18 cellular contexts compared by ENCODE assay signal in genomic region chr6:2960935-2961334, GRCh38. TPM values are rescaled to one million over a fixed set of nuclear protein-coding genes. Genes with fewer than 3 reads are reported as not detected.
A peak's percentile ranks its signal among the peaks of the same experiment; 100 is the strongest.
DNase-seq lines count a peak whose midpoint lies in the region; ATAC-seq, FAIRE-seq and TF ChIP-seq lines count a peak whose summit lies in the region.
"Had no signal": no experiment of that assay in that cellular context is flagged by ENCODE, and none has a peak within 500 bp of the region (broad histone marks: within the 10 kb centered on the region; RNA-seq: fewer than 3 reads in every experiment).

No MANE protein-coding gene starts in this region.

- ATAC-seq in SK-N-SH treated with all-trans-retinoic acid at 6 μM for 48 hours, result no peak
- ATAC-seq: activated CD8-positive, alpha-beta T cell treated with anti-CD3 and anti-CD28 coated beads, Interleukin-2, amount 10 ng/mL, durations not matched to agents 7 days and 5 days; natural killer cell had no signal

- peaks cover 0 to 10% of the 10 kb centered on the region in 2 experiments for H3K36me3 ChIP-seq in SK-N-SH (replicated peaks in 1 of 2; ENCODE audit: control insufficient read depth in 1 of 2, insufficient read depth in 2 of 2, low read length in 1 of 2)
- H3K36me3 ChIP-seq in astrocyte (ENCODE audit: insufficient read depth, low read length), result no peaks in the 10 kb centered on the region
- H3K36me3 ChIP-seq in mesodermal cell (ENCODE audit: control insufficient read depth, insufficient read depth, low read length), result peaks cover 7% of the 10 kb centered on the region
- H3K36me3 ChIP-seq in tibial artery, result peaks cover 0 to 23% (median 11%) of the 10 kb centered on the region in 3 donors
- H3K36me3 ChIP-seq: colonic mucosa, MG63 had no signal

- no peak for FAIRE-seq in astrocyte (lab: Jason Lieb, UNC)
- FAIRE-seq: A204.1 had no signal

- intact Hi-C loops in tibial artery (cut with DNase I; ENCODE audit: low total_unique reads), result no loop called here

- H3K36me3 Mint-ChIP-seq in astrocyte (ENCODE audit: low read depth, unreplicated experiment), result peaks cover 10% of the 10 kb centered on the region
- H3K36me3 Mint-ChIP-seq: natural killer cell had no signal

- no peak overlapping the region for H3K4me3 Mint-ChIP-seq in astrocyte (ENCODE audit: unreplicated experiment)
- H3K4me3 Mint-ChIP-seq: activated CD8-positive, alpha-beta T cell treated with anti-CD3 and anti-CD28 coated beads, Interleukin-2, amount 10 ng/mL, durations not matched to agents 7 days and 5 days; natural killer cell had no signal

- TF ChIP-seq RAD21 in SK-N-SH (IDR thresholded peaks at IDR 0.05; ENCODE audit: low read length), result no peak

- H3K4me2 ChIP-seq in SK-N-SH, result peak overlapping the region; percentile 68
- H3K4me2 ChIP-seq in astrocyte (ENCODE audit: low read length), result peak overlapping the region; percentile 63

- H3K4me1 Mint-ChIP-seq in astrocyte (ENCODE audit: low read depth, unreplicated experiment), result peaks cover 18% of the 10 kb centered on the region

- H3K9me3 Mint-ChIP-seq in astrocyte (ENCODE audit: unreplicated experiment), result no peaks in the 10 kb centered on the region
- H3K9me3 Mint-ChIP-seq: activated T-helper 2 cell treated with anti-CD3 and anti-CD28 coated beads, Interferon-gamma antibody, Interleukin-2, Interleukin-4, amounts not matched to agents 10 μg/mL and 5 μg/mL and 100 μg/mL, durations not matched to agents 14 hours and 24 hours and 36 hours; CD4-positive, alpha-beta memory T cell; natural killer cell had no signal

- no peaks in the 10 kb centered on the region for H3K9me2 ChIP-seq in SK-N-SH

- peak overlapping the region in 1 of 2 experiments; percentile 78; a peak in 2 of 4 replicates for H3K27ac ChIP-seq in SK-N-SH (ENCODE audit: low read depth in 2 of 2, low read length in 1 of 2)
- H3K27ac ChIP-seq in astrocyte (ENCODE audit: low read depth, low read length), result peak overlapping the region; percentile 52
- peak overlapping the region; percentile 50 for H3K27ac ChIP-seq in mesodermal cell (ENCODE audit: low read depth, low read length, severe bottlenecking)
- peak overlapping the region; percentile 44 to 58 for H3K27ac ChIP-seq in tibial artery
- H3K27ac ChIP-seq: suprapubic skin had no signal

- peaks cover 88% of the 10 kb centered on the region for H3K79me2 ChIP-seq in SK-N-SH (ENCODE audit: insufficient read depth)
- peaks cover 80% of the 10 kb centered on the region for H3K79me2 ChIP-seq in astrocyte (ENCODE audit: insufficient read depth, low read length)

- 96% methylated on average over 4 of the region's 4 CpGs for WGBS in SK-N-SH (ENCODE audit: low lambda C conversion rate)
- 75 to 100% methylated on average over 1 of the region's 4 CpGs for WGBS in mesodermal cell (ENCODE audit: insufficient coverage in 2 of 2), 2 experiments

- no peak overlapping the region for H3K4me3 ChIP-seq in SK-N-SH (ENCODE audit: low read depth in 2 of 2, low read length in 1 of 2)
- no peak overlapping the region for H3K4me3 ChIP-seq in astrocyte (ENCODE audit: insufficient read depth, low read depth, low read length)
- H3K4me3 ChIP-seq in mesodermal cell (ENCODE audit: extremely low read depth, insufficient read depth, low read length, poor library complexity, severe bottlenecking), result no peak overlapping the region
- no peak overlapping the region for H3K4me3 ChIP-seq in tibial artery
- H3K4me3 ChIP-seq: colonic mucosa, MG63, suprapubic skin had no signal

- no peak for TF ChIP-seq EP300 in SK-N-SH (IDR thresholded peaks at IDR 0.05; ENCODE audit: borderline replicate concordance in 1 of 2, low read depth in 1 of 2, low read length in 1 of 2)

- H3K9me3 ChIP-seq in SK-N-SH (no peaks in the 10 kb centered on the region), astrocyte (ENCODE audit: insufficient read depth, low read depth, low read length) (no peaks in the 10 kb centered on the region), mesodermal cell (ENCODE audit: control insufficient read depth, low read length) (no peaks in the 10 kb centered on the region), tibial artery (no peaks in the 10 kb centered on the region)
- H3K9me3 ChIP-seq: colonic mucosa, MG63, suprapubic skin had no signal

- H3K27me3 ChIP-seq in SK-N-SH (ENCODE audit: insufficient read depth) (no peaks in the 10 kb centered on the region), astrocyte (ENCODE audit: insufficient read depth, low read length) (no peaks in the 10 kb centered on the region), tibial artery (no peaks in the 10 kb centered on the region)
- H3K27me3 ChIP-seq: colonic mucosa, MG63, suprapubic skin had no signal

- no peak for TF ChIP-seq CTCF in SK-N-SH (IDR thresholded peaks at IDR 0.05)
- no peak for TF ChIP-seq CTCF in astrocyte (IDR thresholded peaks at IDR 0.05; ENCODE audit: insufficient read depth, low read depth, low read length)
- TF ChIP-seq CTCF in tibial artery (IDR thresholded peaks at IDR 0.05), result no peak

- no peaks in the 10 kb centered on the region for H3K27me3 Mint-ChIP-seq in astrocyte (ENCODE audit: low read depth, unreplicated experiment)
- H3K27me3 Mint-ChIP-seq: CD4-positive, alpha-beta memory T cell had no signal

- peaks cover 20% of the 10 kb centered on the region for H3F3A ChIP-seq in SK-N-SH (replicated peaks; ENCODE audit: insufficient read depth)

- DNase-seq in SK-N-SH (no peak), astrocyte (ENCODE audit: low read depth) (no peak), tibial artery (no peak), putamen (ENCODE audit: low spot score) (no peak), NCI-H748 (lab: John Stamatoyannopoulos, UW; ENCODE audit: unreplicated experiment) (no peak), NCI-H2107 (lab: John Stamatoyannopoulos, UW) (no peak)
- DNase-seq: activated CD8-positive, alpha-beta T cell treated with anti-CD3 and anti-CD28 coated beads, Interleukin-2, amount 10 ng/mL, durations not matched to agents 7 days and 5 days; CD4-positive, alpha-beta memory T cell; colonic mucosa; GOT3; natural killer cell; NCI-H774 had no signal

- H3K27ac Mint-ChIP-seq in astrocyte (ENCODE audit: unreplicated experiment), result peak overlapping the region; percentile 55
- H3K27ac Mint-ChIP-seq: activated CD8-positive, alpha-beta T cell treated with anti-CD3 and anti-CD28 coated beads, Interleukin-2, amount 10 ng/mL, durations not matched to agents 7 days and 5 days; activated T-helper 2 cell treated with anti-CD3 and anti-CD28 coated beads, Interferon-gamma antibody, Interleukin-2, Interleukin-4, amounts not matched to agents 10 μg/mL and 5 μg/mL and 100 μg/mL, durations not matched to agents 14 hours and 24 hours and 36 hours; natural killer cell had no signal

- CTCF ChIA-PET in SK-N-SH (lab: Yijun Ruan, JAX), result interaction anchor here (1.2 kb wide), 1 partner anchor 9 kb away, joined by 6 read pairs; no protein-coding TSS in a partner anchor

- POLR2A ChIA-PET in SK-N-SH (lab: Yijun Ruan, JAX), result no interaction called here

- no peak overlapping the region for H2AFZ ChIP-seq in SK-N-SH (ENCODE audit: low read depth)
- no peak overlapping the region for H2AFZ ChIP-seq in astrocyte (ENCODE audit: low read depth, low read length)

- H4K20me1 ChIP-seq in SK-N-SH (ENCODE audit: insufficient read depth), result no peaks in the 10 kb centered on the region
- peaks cover 7% of the 10 kb centered on the region for H4K20me1 ChIP-seq in astrocyte (ENCODE audit: insufficient read depth, low read length)

- H3K4me1 ChIP-seq in SK-N-SH (ENCODE audit: control insufficient read depth in 1 of 2, insufficient read depth in 2 of 2, low read depth in 1 of 2, low read length in 1 of 2) (peaks cover 0 to 15% of the 10 kb centered on the region in 2 experiments; a peak in 3 of 4 replicates), astrocyte (ENCODE audit: insufficient read depth, low read length) (peaks cover 16% of the 10 kb centered on the region), mesodermal cell (ENCODE audit: control insufficient read depth, insufficient read depth, low read length, poor library complexity, severe bottlenecking) (peaks cover 16% of the 10 kb centered on the region), tibial artery (peaks cover 0 to 63% (median 33%) of the 10 kb centered on the region in 4 donors)

- H3K9ac ChIP-seq in SK-N-SH (peak overlapping the region; percentile 40; the same call in 1 of the 2 replicates), astrocyte (ENCODE audit: low read length) (peak overlapping the region; percentile 46)

TF ChIP-seq in SK-N-SH, 30 proteins besides CTCF, POLR2A, EP300 and RAD21 (continues in another document):
- TF ChIP-seq NRF1 (IDR thresholded peaks at IDR 0.05; ENCODE audit: low read depth, low read length), result no peak

TF ChIP-seq in SK-N-SH treated with all-trans-retinoic acid at 6 μM for 48 hours, 23 proteins besides CTCF, POLR2A, EP300 and RAD21 (continues in another document):
- TF ChIP-seq ZNF70 (CRISPR knock-in tag; IDR thresholded peaks at IDR 0.05) (no peak), POU6F1 (CRISPR knock-in tag; IDR thresholded peaks at IDR 0.05; ENCODE audit: borderline replicate concordance, low read depth) (no peak)

RNA-seq across cellular contexts. Expression of gene SERPINB6, which starts 10.4 kb away (rescaled TPM):
- 102 and 111 TPM in 2 replicates for polyA plus RNA-seq in SK-N-SH (2012; rRNA removed)
- 109 TPM in 2 replicates for polyA plus RNA-seq in SK-N-SH (2012; cell fraction: cytosol; rRNA removed)
- 123 and 128 TPM in 2 replicates for polyA plus RNA-seq in SK-N-SH (2012; cell fraction: nucleus; rRNA removed)
- 68.4 and 75.3 TPM in 2 replicates for total RNA-seq in astrocyte
- 75.6 TPM for polyA plus RNA-seq in mesodermal cell (2013, experiment 1 of 2)
- polyA plus RNA-seq in mesodermal cell (2013, experiment 2 of 2), result 76.2 TPM

RNA-seq across cellular contexts. Expression of gene NQO2, which starts 38.8 kb away (rescaled TPM):
- polyA plus RNA-seq in SK-N-SH (2012; rRNA removed), result 19.2 and 22.5 TPM in 2 replicates
- 18.9 and 20.4 TPM in 2 replicates for polyA plus RNA-seq in SK-N-SH (2012; cell fraction: cytosol; rRNA removed)
- polyA plus RNA-seq in SK-N-SH (2012; cell fraction: nucleus; rRNA removed), result 14.6 and 18.6 TPM in 2 replicates
- 9.4 and 12.4 TPM in 2 replicates for total RNA-seq in astrocyte
- 37.7 TPM for polyA plus RNA-seq in mesodermal cell (2013, experiment 1 of 2)
- polyA plus RNA-seq in mesodermal cell (2013, experiment 2 of 2), result 34.7 TPM

RNA-seq across cellular contexts. Expression of gene SERPINB9, which starts 57.8 kb away (rescaled TPM):
- polyA plus RNA-seq in SK-N-SH (2012; rRNA removed), result 0.19 and 0.28 TPM in 2 replicates
- 0.19 and 0.24 TPM in 2 replicates for polyA plus RNA-seq in SK-N-SH (2012; cell fraction: cytosol; rRNA removed)
- 0.19 and 0.23 TPM in 2 replicates for polyA plus RNA-seq in SK-N-SH (2012; cell fraction: nucleus; rRNA removed)
- total RNA-seq in astrocyte, result 2.1 and 6.0 TPM in 2 replicates
- 66.1 TPM for polyA plus RNA-seq in mesodermal cell (2013, experiment 1 of 2)
- 65.9 TPM for polyA plus RNA-seq in mesodermal cell (2013, experiment 2 of 2)
